11 cellular contexts compared by ENCODE assay signal in genomic region chr2:148553332-148553887, GRCh38.
DNase-seq lines count a peak whose midpoint lies in the region; ATAC-seq, FAIRE-seq and TF ChIP-seq lines count a peak whose summit lies in the region.
"Had no signal": no experiment of that assay in that cellular context is flagged by ENCODE, and none has a peak within 500 bp of the region (broad histone marks: within the 10 kb centered on the region; RNA-seq: fewer than 3 reads in every experiment).

No MANE protein-coding gene starts in this region.

- no peaks in the 10 kb centered on the region for H3K4me1 ChIP-seq in adipocyte (ENCODE audit: control insufficient read depth, insufficient read depth, low read length)
- H3K4me1 ChIP-seq in muscle layer of colon (ENCODE audit: insufficient read depth, low read length): no peaks in the 10 kb centered on the region
- H3K4me1 ChIP-seq: body of pancreas, foreskin keratinocyte had no signal

- ATAC-seq in GM18870 (IDR thresholded peaks at IDR 0.05; ENCODE audit: unreplicated experiment): no peak
- ATAC-seq: body of pancreas, foreskin keratinocyte had no signal

- no peak for TF ChIP-seq POLR2A in GM12891 (IDR thresholded peaks at IDR 0.05; ENCODE audit: low read depth, low read length)

- FAIRE-seq in GM12891 (lab: Jason Lieb, UNC): peak; percentile 33
- no peak for FAIRE-seq in HTR-8/SVneo (lab: Jason Lieb, UNC)

- H3K36me3 ChIP-seq in adipocyte (ENCODE audit: control insufficient read depth, insufficient read depth, low read length, severe bottlenecking): no peaks in the 10 kb centered on the region
- no peaks in the 10 kb centered on the region for H3K36me3 ChIP-seq in muscle layer of colon (ENCODE audit: insufficient read depth, low read length)

- H3K4me3 ChIP-seq in AG04449 (ENCODE audit: low read depth, low read length): peak overlapping the region; percentile 21; the same call in 1 of the 2 replicates
- peak overlapping the region; percentile 69 for H3K4me3 ChIP-seq in adipocyte (ENCODE audit: low read length)
- peak overlapping the region; percentile 7 to 57 for H3K4me3 ChIP-seq in muscle layer of colon (ENCODE audit: low read depth in 1 of 2, low read length in 2 of 2)
- H3K4me3 ChIP-seq: body of pancreas had no signal

- H3K27me3 ChIP-seq in adipocyte (replicated peaks; ENCODE audit: control insufficient read depth, insufficient read depth, low read length) (peaks cover 3% of the 10 kb centered on the region), muscle layer of colon (ENCODE audit: control insufficient read depth in 1 of 2, insufficient read depth in 2 of 2, low read length in 2 of 2) (no peaks in the 10 kb centered on the region)
- H3K27me3 ChIP-seq: body of pancreas, foreskin keratinocyte had no signal

- POLR2A ChIA-PET in AG04449 (lab: Yijun Ruan, JAX): no interaction called here

- DNase-seq in AG04449 (ENCODE audit: low read depth, low spot score) (no peak), GM12891 (ENCODE audit: insufficient read length, low spot score) (no peak), adipocyte (ENCODE audit: low read depth) (no peak), NCI-H774 (lab: John Stamatoyannopoulos, UW) (no peak), HTR-8/SVneo (ENCODE audit: insufficient read length, low spot score) (no peak)
- DNase-seq in stimulated activated CD4-positive, alpha-beta T cell treated with anti-CD3 and anti-CD28 coated beads, Interleukin-4, amount 100 ng/mL, for 1 hour: no peak
- DNase-seq: body of pancreas; foreskin keratinocyte; stimulated activated CD4-positive, alpha-beta T cell treated with anti-CD3 and anti-CD28 coated beads, Interleukin-2, amount 100 ng/mL, for 48 hours had no signal

- H3K27ac ChIP-seq in muscle layer of colon (ENCODE audit: low read depth, low read length): no peak overlapping the region
- H3K27ac ChIP-seq: body of pancreas, foreskin keratinocyte had no signal

- H3K9ac ChIP-seq in adipocyte (ENCODE audit: low read length) (no peak overlapping the region), muscle layer of colon (ENCODE audit: low read length) (no peak overlapping the region)

- TF ChIP-seq CTCF in AG04449 (IDR thresholded peaks at IDR 0.05; ENCODE audit: insufficient read depth, low read length, missing control alignments): no peak

- CTCF ChIA-PET in AG04449 (lab: Yijun Ruan, JAX): interaction anchor here (1.1 to 2.9 kb wide), 2 partner anchors 437 to 564 kb away, joined by 5 to 8 read pairs; no protein-coding TSS in a partner anchor

- H3K9me3 ChIP-seq in adipocyte (ENCODE audit: control insufficient read depth, low read length) (peaks cover 8% of the 10 kb centered on the region), muscle layer of colon (ENCODE audit: low read length) (no peaks in the 10 kb centered on the region)

TF ChIP-seq in GM12891, 5 proteins besides CTCF, POLR2A, EP300 and RAD21:
- TF ChIP-seq SPI1 (IDR thresholded peaks at IDR 0.05; ENCODE audit: low read depth, low read length) (no peak), TAF1 (IDR thresholded peaks at IDR 0.05; ENCODE audit: low read depth, low read length) (no peak), POU2F2 (IDR thresholded peaks at IDR 0.05; ENCODE audit: low read depth, low read length) (no peak)
TF ChIP-seq in GM12891: peak in this region for 0.
